ENCODE assay signal across 11 cellular contexts in the genomic region with DNA sequence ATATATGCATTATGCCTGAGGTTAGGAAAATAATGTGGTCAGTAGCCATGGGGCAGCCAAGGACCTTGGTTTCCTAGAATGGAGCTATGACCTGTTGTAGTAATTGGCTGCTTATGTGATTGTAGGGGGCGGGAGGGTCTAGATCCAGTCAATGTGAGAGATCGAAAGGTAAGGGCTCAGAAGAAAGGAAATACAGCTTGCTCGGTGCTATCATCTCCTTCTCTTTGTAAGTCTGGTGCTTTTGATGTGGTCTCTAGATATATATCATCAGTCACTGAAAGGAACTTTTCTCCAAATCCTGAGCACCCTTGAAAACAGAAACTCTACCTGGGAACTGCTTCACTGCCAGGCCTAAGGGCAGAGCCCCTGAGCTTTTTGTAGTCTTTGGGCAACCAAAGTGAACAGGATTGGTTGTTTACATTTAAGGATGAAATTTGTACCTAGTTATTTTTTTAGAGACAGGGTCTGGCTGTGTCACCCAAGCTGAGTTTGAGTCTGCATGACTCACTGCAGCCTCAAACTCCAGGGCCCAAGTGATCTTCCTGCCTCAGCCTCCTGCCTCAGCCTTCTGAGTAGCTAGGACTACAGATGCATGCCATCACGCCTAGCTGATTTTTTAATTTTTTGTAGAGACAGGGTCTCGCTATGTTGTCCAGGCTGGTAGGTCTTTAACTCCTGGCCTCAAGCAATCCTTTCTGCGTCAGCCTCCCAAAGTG. TPM values are rescaled to one million over a fixed set of nuclear protein-coding genes. Genes with fewer than 3 reads are reported as not detected.
"Had no signal": no experiment of that assay in that cellular context is flagged by ENCODE, and none has a peak within 500 bp of the region (broad histone marks: within the 10 kb centered on the region; RNA-seq: fewer than 3 reads in every experiment).

No MANE protein-coding gene starts in this region.

RNA-seq across cellular contexts. Expression of gene MPC1L, which starts 33.5 kb away (rescaled TPM):
- total RNA-seq: body of pancreas; colonic mucosa; esophagus muscularis mucosa; lung; mesothelial cell of epicardium; neural crest cell; osteoblast; psoas muscle; T-helper 1 cell treated with Interleukin-12 subunit alpha and Interleukin-12 subunit beta and Interleukin-4 antibody, amounts not matched to agents 30 ng/mL and 1 ng/mL, for 36 hours; tibial nerve; uterus had no signal
